1 cellular context compared by ENCODE assay signal in the genomic region with DNA sequence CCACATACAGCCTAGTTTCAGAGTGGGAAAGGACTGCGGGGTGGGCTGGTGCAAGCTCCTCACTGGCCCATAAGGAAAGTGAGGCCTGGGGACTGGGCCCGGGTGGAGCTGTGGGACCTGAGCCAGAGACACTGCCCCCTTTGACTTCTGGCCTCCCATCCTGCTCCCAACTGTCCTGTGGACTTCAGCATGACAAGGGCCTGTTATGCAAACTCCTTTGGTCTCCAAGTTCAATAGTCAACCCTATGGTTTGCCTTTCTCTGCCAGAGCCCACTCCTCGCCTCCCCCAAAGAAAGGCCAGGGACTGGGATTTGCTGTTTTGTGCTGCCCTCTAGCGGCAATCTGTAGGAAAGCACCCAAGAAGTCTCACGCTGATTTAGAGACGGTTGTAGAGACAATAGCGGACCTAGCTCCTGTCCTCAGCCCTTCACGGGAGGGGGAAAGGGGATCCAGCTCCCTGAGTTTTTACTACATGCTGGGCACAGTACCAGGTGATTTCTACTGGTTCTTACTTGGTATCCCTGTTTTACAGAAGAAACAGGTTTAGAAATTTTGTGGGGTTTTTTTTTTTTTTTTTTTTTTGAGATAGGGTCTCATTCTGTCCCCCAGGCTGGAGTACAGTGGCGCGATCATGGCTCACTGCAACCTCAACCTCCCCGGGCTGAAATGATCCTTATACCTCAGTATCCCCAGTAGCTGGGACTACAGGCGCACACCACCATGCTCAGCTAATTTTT.
TF ChIP-seq lines count a peak whose summit lies in the region.

No MANE protein-coding gene starts in this region.

TF ChIP-seq in HEK293, 187 proteins besides CTCF, POLR2A, EP300 and RAD21 (continued from another document):
- TF ChIP-seq, protein P1, sequence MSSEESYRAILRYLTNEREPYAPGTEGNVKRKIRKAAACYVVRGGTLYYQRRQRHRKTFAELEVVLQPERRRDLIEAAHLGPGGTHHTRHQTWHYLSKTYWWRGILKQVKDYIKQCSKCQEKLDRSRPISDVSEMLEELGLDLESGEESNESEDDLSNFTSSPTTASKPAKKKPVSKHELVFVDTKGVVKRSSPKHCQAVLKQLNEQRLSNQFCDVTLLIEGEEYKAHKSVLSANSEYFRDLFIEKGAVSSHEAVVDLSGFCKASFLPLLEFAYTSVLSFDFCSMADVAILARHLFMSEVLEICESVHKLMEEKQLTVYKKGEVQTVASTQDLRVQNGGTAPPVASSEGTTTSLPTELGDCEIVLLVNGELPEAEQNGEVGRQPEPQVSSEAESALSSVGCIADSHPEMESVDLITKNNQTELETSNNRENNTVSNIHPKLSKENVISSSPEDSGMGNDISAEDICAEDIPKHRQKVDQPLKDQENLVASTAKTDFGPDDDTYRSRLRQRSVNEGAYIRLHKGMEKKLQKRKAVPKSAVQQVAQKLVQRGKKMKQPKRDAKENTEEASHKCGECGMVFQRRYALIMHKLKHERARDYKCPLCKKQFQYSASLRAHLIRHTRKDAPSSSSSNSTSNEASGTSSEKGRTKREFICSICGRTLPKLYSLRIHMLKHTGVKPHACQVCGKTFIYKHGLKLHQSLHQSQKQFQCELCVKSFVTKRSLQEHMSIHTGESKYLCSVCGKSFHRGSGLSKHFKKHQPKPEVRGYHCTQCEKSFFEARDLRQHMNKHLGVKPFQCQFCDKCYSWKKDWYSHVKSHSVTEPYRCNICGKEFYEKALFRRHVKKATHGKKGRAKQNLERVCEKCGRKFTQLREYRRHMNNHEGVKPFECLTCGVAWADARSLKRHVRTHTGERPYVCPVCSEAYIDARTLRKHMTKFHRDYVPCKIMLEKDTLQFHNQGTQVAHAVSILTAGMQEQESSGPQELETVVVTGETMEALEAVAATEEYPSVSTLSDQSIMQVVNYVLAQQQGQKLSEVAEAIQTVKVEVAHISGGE (tag by site-specific recombination; conservative IDR thresholded peaks at IDR 0.05; ENCODE audit: low read depth) = no peak
- TF ChIP-seq GLI4 (tag by site-specific recombination; IDR thresholded peaks at IDR 0.05) (no peak), ZNF830 (tag by site-specific recombination; IDR thresholded peaks at IDR 0.05; ENCODE audit: low read depth) (no peak), SCRT1 (tag by site-specific recombination; IDR thresholded peaks at IDR 0.05; ENCODE audit: borderline replicate concordance) (no peak), ZNF248 (tag by site-specific recombination; IDR thresholded peaks at IDR 0.05) (no peak), ZNF416 (tag by site-specific recombination; IDR thresholded peaks at IDR 0.05) (no peak), ZNF335 (tag by site-specific recombination; conservative IDR thresholded peaks at IDR 0.05) (peak; percentile 36; the same call in 1 of the 2 replicates), ZNF2 (tag by site-specific recombination; IDR thresholded peaks at IDR 0.05) (peak; percentile 69; the same call in 1 of the 2 replicates), ZNF660 (tag by site-specific recombination; IDR thresholded peaks at IDR 0.05) (peak; percentile 82), PRDM1 (tag by site-specific recombination; IDR thresholded peaks at IDR 0.05) (no peak), HOXD13 (CRISPR knock-in tag; IDR thresholded peaks at IDR 0.05; ENCODE audit: borderline replicate concordance) (no peak), KLF9 (tag by site-specific recombination; IDR thresholded peaks at IDR 0.05; ENCODE audit: low read depth) (0 out of 2 replicates have a peak, but pooled peaks have one; percentile 10), ZNF112 (tag by site-specific recombination; IDR thresholded peaks at IDR 0.05) (no peak), ZNF654 (tag by site-specific recombination; IDR thresholded peaks at IDR 0.05; ENCODE audit: low read depth) (peak; percentile 99), ZBTB48 (tag by site-specific recombination; IDR thresholded peaks at IDR 0.05) (no peak), ZEB2 (tag by site-specific recombination; IDR thresholded peaks at IDR 0.05) (0 out of 2 replicates have a peak, but pooled peaks have one; percentile 29), ZNF623 (tag by site-specific recombination; IDR thresholded peaks at IDR 0.05) (no peak), ZFP37 (tag by site-specific recombination; IDR thresholded peaks at IDR 0.05) (no peak), KLF10 (tag by site-specific recombination; IDR thresholded peaks at IDR 0.05) (0 out of 2 replicates have a peak, but pooled peaks have one; percentile 25), ZNF10 (tag by site-specific recombination; IDR thresholded peaks at IDR 0.05) (no peak)
- TF ChIP-seq, protein P2, sequence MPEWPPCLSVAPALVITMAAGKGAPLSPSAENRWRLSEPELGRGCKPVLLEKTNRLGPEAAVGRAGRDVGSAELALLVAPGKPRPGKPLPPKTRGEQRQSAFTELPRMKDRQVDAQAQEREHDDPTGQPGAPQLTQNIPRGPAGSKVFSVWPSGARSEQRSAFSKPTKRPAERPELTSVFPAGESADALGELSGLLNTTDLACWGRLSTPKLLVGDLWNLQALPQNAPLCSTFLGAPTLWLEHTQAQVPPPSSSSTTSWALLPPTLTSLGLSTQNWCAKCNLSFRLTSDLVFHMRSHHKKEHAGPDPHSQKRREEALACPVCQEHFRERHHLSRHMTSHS (tag by site-specific recombination; IDR thresholded peaks at IDR 0.05) = no peak
- TF ChIP-seq, protein P3, sequence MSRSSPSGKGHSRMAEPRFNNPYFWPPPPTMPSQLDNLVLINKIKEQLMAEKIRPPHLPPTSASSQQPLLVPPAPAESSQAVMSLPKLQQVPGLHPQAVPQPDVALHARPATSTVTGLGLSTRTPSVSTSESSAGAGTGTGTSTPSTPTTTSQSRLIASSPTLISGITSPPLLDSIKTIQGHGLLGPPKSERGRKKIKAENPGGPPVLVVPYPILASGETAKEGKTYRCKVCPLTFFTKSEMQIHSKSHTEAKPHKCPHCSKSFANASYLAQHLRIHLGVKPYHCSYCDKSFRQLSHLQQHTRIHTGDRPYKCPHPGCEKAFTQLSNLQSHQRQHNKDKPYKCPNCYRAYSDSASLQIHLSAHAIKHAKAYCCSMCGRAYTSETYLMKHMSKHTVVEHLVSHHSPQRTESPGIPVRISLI (tag by site-specific recombination; IDR thresholded peaks at IDR 0.05) = peak; percentile 91
- TF ChIP-seq, protein P4, sequence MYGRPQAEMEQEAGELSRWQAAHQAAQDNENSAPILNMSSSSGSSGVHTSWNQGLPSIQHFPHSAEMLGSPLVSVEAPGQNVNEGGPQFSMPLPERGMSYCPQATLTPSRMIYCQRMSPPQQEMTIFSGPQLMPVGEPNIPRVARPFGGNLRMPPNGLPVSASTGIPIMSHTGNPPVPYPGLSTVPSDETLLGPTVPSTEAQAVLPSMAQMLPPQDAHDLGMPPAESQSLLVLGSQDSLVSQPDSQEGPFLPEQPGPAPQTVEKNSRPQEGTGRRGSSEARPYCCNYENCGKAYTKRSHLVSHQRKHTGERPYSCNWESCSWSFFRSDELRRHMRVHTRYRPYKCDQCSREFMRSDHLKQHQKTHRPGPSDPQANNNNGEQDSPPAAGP (tag by site-specific recombination; IDR thresholded peaks at IDR 0.05) = 0 out of 2 replicates have a peak, but pooled peaks have one; percentile 64
